ENCODE assay signal across 1 cellular context in the genomic region with DNA sequence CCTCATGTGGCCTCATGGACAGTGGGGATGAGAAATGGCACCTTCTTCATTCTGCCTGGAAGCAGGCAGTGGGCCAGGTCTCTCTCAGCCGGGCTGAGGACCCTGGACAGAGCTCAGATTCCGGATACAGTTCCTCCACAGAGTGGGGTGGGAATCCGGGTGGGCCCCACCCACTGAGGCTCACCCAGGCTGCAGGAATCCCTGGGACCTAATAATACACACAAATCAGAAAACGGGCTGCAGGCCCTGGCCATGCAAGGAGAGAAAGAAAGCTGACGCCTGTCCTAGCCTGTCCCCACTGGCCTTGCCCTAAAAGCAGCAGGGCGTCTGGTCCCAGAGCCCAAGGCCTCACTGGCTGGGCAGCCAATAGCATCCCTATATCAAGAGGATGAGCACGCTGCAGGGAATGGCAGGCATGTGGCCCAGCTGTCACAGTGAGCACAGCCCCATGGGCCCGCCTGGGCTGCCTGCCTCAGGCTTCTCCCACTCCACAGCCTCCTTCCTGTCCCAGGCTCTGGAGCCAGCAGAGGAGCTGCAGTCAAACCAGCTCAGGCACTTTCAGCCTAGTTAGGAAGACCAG.
TF ChIP-seq lines count a peak whose summit lies in the region.

No MANE protein-coding gene starts in this region.

TF ChIP-seq in HepG2, 621 proteins besides CTCF, POLR2A, EP300 and RAD21 (continued from another document):
- TF ChIP-seq, protein P1, sequence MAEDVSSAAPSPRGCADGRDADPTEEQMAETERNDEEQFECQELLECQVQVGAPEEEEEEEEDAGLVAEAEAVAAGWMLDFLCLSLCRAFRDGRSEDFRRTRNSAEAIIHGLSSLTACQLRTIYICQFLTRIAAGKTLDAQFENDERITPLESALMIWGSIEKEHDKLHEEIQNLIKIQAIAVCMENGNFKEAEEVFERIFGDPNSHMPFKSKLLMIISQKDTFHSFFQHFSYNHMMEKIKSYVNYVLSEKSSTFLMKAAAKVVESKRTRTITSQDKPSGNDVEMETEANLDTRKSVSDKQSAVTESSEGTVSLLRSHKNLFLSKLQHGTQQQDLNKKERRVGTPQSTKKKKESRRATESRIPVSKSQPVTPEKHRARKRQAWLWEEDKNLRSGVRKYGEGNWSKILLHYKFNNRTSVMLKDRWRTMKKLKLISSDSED (CRISPR knock-in tag; IDR thresholded peaks at IDR 0.05) = no peak
- TF ChIP-seq ZNF878 (CRISPR knock-in tag; IDR thresholded peaks at IDR 0.05) = no peak
- TF ChIP-seq TEAD2 (CRISPR knock-in tag; IDR thresholded peaks at IDR 0.05) = peak; percentile 33; the same call in 1 of the 2 replicates
- TF ChIP-seq HMG20A (CRISPR knock-in tag; IDR thresholded peaks at IDR 0.05; ENCODE audit: borderline replicate concordance) = no peak
- TF ChIP-seq, protein P2, sequence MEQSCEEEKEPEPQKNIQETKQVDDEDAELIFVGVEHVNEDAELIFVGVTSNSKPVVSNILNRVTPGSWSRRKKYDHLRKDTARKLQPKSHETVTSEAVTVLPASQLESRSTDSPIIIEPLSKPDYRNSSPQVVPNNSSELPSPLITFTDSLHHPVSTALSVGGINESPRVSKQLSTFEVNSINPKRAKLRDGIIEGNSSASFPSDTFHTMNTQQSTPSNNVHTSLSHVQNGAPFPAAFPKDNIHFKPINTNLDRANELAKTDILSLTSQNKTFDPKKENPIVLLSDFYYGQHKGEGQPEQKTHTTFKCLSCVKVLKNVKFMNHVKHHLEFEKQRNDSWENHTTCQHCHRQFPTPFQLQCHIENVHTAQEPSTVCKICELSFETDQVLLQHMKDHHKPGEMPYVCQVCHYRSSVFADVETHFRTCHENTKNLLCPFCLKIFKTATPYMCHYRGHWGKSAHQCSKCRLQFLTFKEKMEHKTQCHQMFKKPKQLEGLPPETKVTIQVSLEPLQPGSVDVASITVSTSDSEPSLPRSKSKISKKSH (CRISPR knock-in tag; IDR thresholded peaks at IDR 0.05; ENCODE audit: borderline replicate concordance) = no peak
- TF ChIP-seq MED1 (CRISPR knock-in tag; IDR thresholded peaks at IDR 0.05) = peak; percentile 40; the same call in 1 of the 2 replicates
- peak; percentile 14; the same call in 1 of the 2 replicates for TF ChIP-seq ZNF12 (CRISPR knock-in tag; IDR thresholded peaks at IDR 0.05)
- 0 out of 2 replicates have a peak, but pooled peaks have one; percentile 36 for TF ChIP-seq MED13 (CRISPR knock-in tag; IDR thresholded peaks at IDR 0.05)
- TF ChIP-seq, protein P3, sequence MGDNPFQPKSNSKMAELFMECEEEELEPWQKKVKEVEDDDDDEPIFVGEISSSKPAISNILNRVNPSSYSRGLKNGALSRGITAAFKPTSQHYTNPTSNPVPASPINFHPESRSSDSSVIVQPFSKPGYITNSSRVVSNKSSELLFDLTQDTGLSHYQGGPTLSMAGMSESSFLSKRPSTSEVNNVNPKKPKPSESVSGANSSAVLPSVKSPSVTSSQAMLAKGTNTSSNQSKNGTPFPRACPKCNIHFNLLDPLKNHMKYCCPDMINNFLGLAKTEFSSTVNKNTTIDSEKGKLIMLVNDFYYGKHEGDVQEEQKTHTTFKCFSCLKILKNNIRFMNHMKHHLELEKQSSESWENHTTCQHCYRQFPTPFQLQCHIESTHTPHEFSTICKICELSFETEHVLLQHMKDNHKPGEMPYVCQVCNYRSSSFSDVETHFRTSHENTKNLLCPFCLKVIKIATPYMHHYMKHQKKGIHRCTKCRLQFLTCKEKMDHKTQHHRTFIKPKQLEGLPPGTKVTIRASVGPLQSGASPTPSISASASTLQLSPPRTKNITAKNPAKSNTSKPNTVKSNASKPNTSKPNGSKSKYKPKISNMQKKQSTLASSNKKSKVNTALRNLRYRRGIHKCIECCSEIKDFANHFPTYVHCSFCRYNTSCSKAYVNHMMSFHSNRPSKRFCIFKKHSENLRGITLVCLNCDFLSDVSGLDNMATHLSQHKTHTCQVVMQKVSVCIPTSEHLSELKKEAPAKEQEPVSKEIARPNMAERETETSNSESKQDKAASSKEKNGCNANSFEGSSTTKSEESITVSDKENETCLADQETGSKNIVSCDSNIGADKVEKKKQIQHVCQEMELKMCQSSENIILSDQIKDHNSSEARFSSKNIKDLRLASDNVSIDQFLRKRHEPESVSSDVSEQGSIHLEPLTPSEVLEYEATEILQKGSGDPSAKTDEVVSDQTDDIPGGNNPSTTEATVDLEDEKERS (CRISPR knock-in tag; IDR thresholded peaks at IDR 0.05) = no peak
- peak; percentile 77 for TF ChIP-seq SAP130 (CRISPR knock-in tag; IDR thresholded peaks at IDR 0.05; ENCODE audit: low read depth)
- TF ChIP-seq ZFYVE20 (CRISPR knock-in tag; IDR thresholded peaks at IDR 0.05; ENCODE audit: borderline replicate concordance, low read depth) = no peak
- TF ChIP-seq KLF12 (CRISPR knock-in tag; IDR thresholded peaks at IDR 0.05; ENCODE audit: borderline replicate concordance) = 0 out of 2 replicates have a peak, but pooled peaks have one; percentile 25
- 0 out of 2 replicates have a peak, but pooled peaks have one; percentile 63 for TF ChIP-seq RFXAP (CRISPR knock-in tag; IDR thresholded peaks at IDR 0.05; ENCODE audit: borderline replicate concordance)
- TF ChIP-seq ESRRA (CRISPR knock-in tag; IDR thresholded peaks at IDR 0.05; ENCODE audit: low read depth) = no peak
- TF ChIP-seq RFX5 (IDR thresholded peaks at IDR 0.05; ENCODE audit: low read depth, low read length) = peak; percentile 68
- TF ChIP-seq, protein P4, sequence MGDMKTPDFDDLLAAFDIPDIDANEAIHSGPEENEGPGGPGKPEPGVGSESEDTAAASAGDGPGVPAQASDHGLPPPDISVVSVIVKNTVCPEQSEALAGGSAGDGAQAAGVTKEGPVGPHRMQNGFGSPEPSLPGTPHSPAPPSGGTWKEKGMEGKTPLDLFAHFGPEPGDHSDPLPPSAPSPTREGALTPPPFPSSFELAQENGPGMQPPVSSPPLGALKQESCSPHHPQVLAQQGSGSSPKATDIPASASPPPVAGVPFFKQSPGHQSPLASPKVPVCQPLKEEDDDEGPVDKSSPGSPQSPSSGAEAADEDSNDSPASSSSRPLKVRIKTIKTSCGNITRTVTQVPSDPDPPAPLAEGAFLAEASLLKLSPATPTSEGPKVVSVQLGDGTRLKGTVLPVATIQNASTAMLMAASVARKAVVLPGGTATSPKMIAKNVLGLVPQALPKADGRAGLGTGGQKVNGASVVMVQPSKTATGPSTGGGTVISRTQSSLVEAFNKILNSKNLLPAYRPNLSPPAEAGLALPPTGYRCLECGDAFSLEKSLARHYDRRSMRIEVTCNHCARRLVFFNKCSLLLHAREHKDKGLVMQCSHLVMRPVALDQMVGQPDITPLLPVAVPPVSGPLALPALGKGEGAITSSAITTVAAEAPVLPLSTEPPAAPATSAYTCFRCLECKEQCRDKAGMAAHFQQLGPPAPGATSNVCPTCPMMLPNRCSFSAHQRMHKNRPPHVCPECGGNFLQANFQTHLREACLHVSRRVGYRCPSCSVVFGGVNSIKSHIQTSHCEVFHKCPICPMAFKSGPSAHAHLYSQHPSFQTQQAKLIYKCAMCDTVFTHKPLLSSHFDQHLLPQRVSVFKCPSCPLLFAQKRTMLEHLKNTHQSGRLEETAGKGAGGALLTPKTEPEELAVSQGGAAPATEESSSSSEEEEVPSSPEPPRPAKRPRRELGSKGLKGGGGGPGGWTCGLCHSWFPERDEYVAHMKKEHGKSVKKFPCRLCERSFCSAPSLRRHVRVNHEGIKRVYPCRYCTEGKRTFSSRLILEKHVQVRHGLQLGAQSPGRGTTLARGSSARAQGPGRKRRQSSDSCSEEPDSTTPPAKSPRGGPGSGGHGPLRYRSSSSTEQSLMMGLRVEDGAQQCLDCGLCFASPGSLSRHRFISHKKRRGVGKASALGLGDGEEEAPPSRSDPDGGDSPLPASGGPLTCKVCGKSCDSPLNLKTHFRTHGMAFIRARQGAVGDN (CRISPR knock-in tag; IDR thresholded peaks at IDR 0.05) = peak; percentile 64
- TF ChIP-seq, protein P5, sequence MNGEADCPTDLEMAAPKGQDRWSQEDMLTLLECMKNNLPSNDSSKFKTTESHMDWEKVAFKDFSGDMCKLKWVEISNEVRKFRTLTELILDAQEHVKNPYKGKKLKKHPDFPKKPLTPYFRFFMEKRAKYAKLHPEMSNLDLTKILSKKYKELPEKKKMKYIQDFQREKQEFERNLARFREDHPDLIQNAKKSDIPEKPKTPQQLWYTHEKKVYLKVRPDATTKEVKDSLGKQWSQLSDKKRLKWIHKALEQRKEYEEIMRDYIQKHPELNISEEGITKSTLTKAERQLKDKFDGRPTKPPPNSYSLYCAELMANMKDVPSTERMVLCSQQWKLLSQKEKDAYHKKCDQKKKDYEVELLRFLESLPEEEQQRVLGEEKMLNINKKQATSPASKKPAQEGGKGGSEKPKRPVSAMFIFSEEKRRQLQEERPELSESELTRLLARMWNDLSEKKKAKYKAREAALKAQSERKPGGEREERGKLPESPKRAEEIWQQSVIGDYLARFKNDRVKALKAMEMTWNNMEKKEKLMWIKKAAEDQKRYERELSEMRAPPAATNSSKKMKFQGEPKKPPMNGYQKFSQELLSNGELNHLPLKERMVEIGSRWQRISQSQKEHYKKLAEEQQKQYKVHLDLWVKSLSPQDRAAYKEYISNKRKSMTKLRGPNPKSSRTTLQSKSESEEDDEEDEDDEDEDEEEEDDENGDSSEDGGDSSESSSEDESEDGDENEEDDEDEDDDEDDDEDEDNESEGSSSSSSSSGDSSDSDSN (CRISPR knock-in tag; IDR thresholded peaks at IDR 0.05) = peak; percentile 55
- TF ChIP-seq, protein P6, sequence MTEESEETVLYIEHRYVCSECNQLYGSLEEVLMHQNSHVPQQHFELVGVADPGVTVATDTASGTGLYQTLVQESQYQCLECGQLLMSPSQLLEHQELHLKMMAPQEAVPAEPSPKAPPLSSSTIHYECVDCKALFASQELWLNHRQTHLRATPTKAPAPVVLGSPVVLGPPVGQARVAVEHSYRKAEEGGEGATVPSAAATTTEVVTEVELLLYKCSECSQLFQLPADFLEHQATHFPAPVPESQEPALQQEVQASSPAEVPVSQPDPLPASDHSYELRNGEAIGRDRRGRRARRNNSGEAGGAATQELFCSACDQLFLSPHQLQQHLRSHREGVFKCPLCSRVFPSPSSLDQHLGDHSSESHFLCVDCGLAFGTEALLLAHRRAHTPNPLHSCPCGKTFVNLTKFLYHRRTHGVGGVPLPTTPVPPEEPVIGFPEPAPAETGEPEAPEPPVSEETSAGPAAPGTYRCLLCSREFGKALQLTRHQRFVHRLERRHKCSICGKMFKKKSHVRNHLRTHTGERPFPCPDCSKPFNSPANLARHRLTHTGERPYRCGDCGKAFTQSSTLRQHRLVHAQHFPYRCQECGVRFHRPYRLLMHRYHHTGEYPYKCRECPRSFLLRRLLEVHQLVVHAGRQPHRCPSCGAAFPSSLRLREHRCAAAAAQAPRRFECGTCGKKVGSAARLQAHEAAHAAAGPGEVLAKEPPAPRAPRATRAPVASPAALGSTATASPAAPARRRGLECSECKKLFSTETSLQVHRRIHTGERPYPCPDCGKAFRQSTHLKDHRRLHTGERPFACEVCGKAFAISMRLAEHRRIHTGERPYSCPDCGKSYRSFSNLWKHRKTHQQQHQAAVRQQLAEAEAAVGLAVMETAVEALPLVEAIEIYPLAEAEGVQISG (CRISPR knock-in tag; IDR thresholded peaks at IDR 0.05) = 0 out of 2 replicates have a peak, but pooled peaks have one; percentile 11
- peak; percentile 91 for TF ChIP-seq MIER2 (CRISPR knock-in tag; IDR thresholded peaks at IDR 0.05)
